In the genomic region with DNA sequence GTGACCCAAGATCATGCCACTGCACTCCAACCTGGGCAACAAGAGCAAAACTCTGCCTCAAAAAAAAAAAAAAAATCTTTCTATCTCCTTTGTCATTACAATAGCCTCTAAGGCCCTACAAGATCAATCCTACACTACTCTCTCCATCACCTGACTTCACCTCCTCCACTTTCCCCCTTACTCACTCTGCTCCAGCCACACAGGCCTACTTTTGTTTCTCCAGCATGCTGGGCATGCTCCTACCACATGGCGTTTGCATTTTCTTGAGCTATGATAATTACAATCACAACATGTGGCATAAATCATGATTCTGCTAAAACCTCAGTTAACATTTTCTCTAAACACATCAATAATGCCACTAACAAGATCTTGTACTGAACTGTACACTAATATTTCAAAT, we compare ENCODE assay signal across 22 cellular contexts. TPM values are rescaled to one million over a fixed set of nuclear protein-coding genes. Genes with fewer than 3 reads are reported as not detected.
DNase-seq lines count a peak whose midpoint lies in the region; TF ChIP-seq lines count a peak whose summit lies in the region.
"Had no signal": no experiment of that assay in that cellular context is flagged by ENCODE, and none has a peak within 500 bp of the region (broad histone marks: within the 10 kb centered on the region; RNA-seq: fewer than 3 reads in every experiment).

No MANE protein-coding gene starts in this region.

- H3K27me3 ChIP-seq in mammary epithelial cell (ENCODE audit: insufficient read depth, low read length), result no peaks in the 10 kb centered on the region
- H3K27me3 ChIP-seq in neural progenitor cell, result peaks cover 4% of the 10 kb centered on the region

- 91% methylated on average over 1 of the region's 1 CpG for WGBS in mammary epithelial cell (ENCODE audit: low coverage, missing lambda C conversion rate)

- no peak for TF ChIP-seq CTCF in mammary epithelial cell (conservative IDR thresholded peaks at IDR 0.05 in 1 of 2, IDR thresholded peaks at IDR 0.05 in 1 of 2; ENCODE audit: extremely low read depth in 1 of 2, insufficient read depth in 1 of 2, low read depth in 1 of 2, low read length in 2 of 2)
- no peak for TF ChIP-seq CTCF in MCF 10A (IDR thresholded peaks at IDR 0.05; ENCODE audit: unreplicated experiment)
- no peak for TF ChIP-seq CTCF in brain (conservative IDR thresholded peaks at IDR 0.05)
- no peak for TF ChIP-seq CTCF in nephron progenitor cell (IDR thresholded peaks at IDR 0.05)
- TF ChIP-seq CTCF in neural progenitor cell (IDR thresholded peaks at IDR 0.05), result no peak

- H3K9me3 ChIP-seq in mammary epithelial cell (replicated peaks; ENCODE audit: insufficient read depth, low read length), result no peaks in the 10 kb centered on the region
- no peaks in the 10 kb centered on the region for H3K9me3 ChIP-seq in SK-N-MC (ENCODE audit: low read depth, low read length)
- no peaks in the 10 kb centered on the region for H3K9me3 ChIP-seq in neural progenitor cell (ENCODE audit: low read depth)

- no TSS peak for BruUV-seq in mammary epithelial cell (replicated peaks; lab: Mats Ljungman, UMichigan)
- BruUV-seq in MCF 10A (replicated peaks; lab: Mats Ljungman, UMichigan), result no TSS peak

- H3K4me1 ChIP-seq in mammary epithelial cell (ENCODE audit: insufficient read depth, low read length) (peaks cover 6% of the 10 kb centered on the region), neural progenitor cell (no peaks in the 10 kb centered on the region)

- POLR2A ChIA-PET in MCF 10A (lab: Yijun Ruan, JAX), result interaction anchor here (0.6 to 1.1 kb wide), 4 partner anchors 23 to 175 kb away, joined by 3 read pairs; no protein-coding TSS in a partner anchor

- H3K9me3 Mint-ChIP-seq in MCF 10A (ENCODE audit: unreplicated experiment) (no peaks in the 10 kb centered on the region), brain (no peaks in the 10 kb centered on the region), nephron progenitor cell (no peaks in the 10 kb centered on the region), neural progenitor cell (no peaks in the 10 kb centered on the region)
- H3K9me3 Mint-ChIP-seq: CD8-positive, alpha-beta memory T cell had no signal

- H3K36me3 ChIP-seq in mammary epithelial cell (ENCODE audit: insufficient read depth, low read length) (no peaks in the 10 kb centered on the region), SK-N-MC (ENCODE audit: insufficient read depth, low read length) (no peaks in the 10 kb centered on the region), neural progenitor cell (no peaks in the 10 kb centered on the region)

- peaks cover 11% of the 10 kb centered on the region for H3K4me1 Mint-ChIP-seq in MCF 10A (ENCODE audit: insufficient read depth, unreplicated experiment)
- peaks cover 13% of the 10 kb centered on the region for H3K4me1 Mint-ChIP-seq in brain
- peaks cover 14% of the 10 kb centered on the region for H3K4me1 Mint-ChIP-seq in nephron progenitor cell
- no peaks in the 10 kb centered on the region for H3K4me1 Mint-ChIP-seq in neural progenitor cell

- H3K9ac ChIP-seq in mammary epithelial cell (ENCODE audit: insufficient read depth, low read length) (no peak overlapping the region), SK-N-MC (ENCODE audit: insufficient read length) (no peak overlapping the region), neural progenitor cell (no peak overlapping the region)

- H4K20me1 ChIP-seq in mammary epithelial cell (ENCODE audit: insufficient read depth, low read length) (no peaks in the 10 kb centered on the region), neural progenitor cell (ENCODE audit: low read depth) (no peaks in the 10 kb centered on the region)

- intact Hi-C loops in mammary epithelial cell (cut with micrococcal nuclease) (no loop called here), MCF 10A (cut with micrococcal nuclease) (no loop called here)

- no peaks in the 10 kb centered on the region for H3K36me3 Mint-ChIP-seq in MCF 10A (ENCODE audit: insufficient read depth, unreplicated experiment)
- peaks cover 19% of the 10 kb centered on the region for H3K36me3 Mint-ChIP-seq in brain
- H3K36me3 Mint-ChIP-seq in nephron progenitor cell (ENCODE audit: low read depth), result peaks cover 4% of the 10 kb centered on the region
- no peaks in the 10 kb centered on the region for H3K36me3 Mint-ChIP-seq in neural progenitor cell

- H3K79me2 ChIP-seq in mammary epithelial cell (ENCODE audit: insufficient read depth, low read length) (peaks cover 76% of the 10 kb centered on the region), neural progenitor cell (ENCODE audit: low read depth) (no peaks in the 10 kb centered on the region)

- H3K4me3 ChIP-seq in mammary epithelial cell (replicated peaks in 1 of 3; ENCODE audit: insufficient read depth in 1 of 3, low read depth in 2 of 3, low read length in 3 of 3) (no peak overlapping the region), SK-N-MC (no peak overlapping the region), neural progenitor cell (no peak overlapping the region)

- H3K4me3 Mint-ChIP-seq in MCF 10A (ENCODE audit: unreplicated experiment) (no peak overlapping the region), brain (peak overlapping the region in 2 of 5 experiments; percentile 7 to 55), nephron progenitor cell (no peak overlapping the region), neural progenitor cell (no peak overlapping the region)
- H3K4me3 Mint-ChIP-seq: CD8-positive, alpha-beta memory T cell had no signal

- H2AFZ ChIP-seq in mammary epithelial cell (ENCODE audit: low read depth, low read length), result no peak overlapping the region
- no peak overlapping the region for H2AFZ ChIP-seq in neural progenitor cell (replicated peaks)

- in situ Hi-C loops in mammary epithelial cell (cut with MboI; ENCODE audit: low sequenced_read_pairs in 2 of 2), result no loop called here

- H3K27me3 Mint-ChIP-seq in MCF 10A (ENCODE audit: insufficient read depth, unreplicated experiment) (no peaks in the 10 kb centered on the region), brain (peaks cover 8% of the 10 kb centered on the region), nephron progenitor cell (ENCODE audit: low read depth, poor library complexity) (peaks cover 19% of the 10 kb centered on the region), neural progenitor cell (ENCODE audit: insufficient read depth, low read depth) (peaks cover 6% of the 10 kb centered on the region)

- H3K27ac Mint-ChIP-seq in MCF 10A (ENCODE audit: low read depth, unreplicated experiment) (no peak overlapping the region), brain (peak overlapping the region in 3 of 5 experiments; percentile 15 to 87 (median 48)), nephron progenitor cell (peak overlapping the region; percentile 34), neural progenitor cell (no peak overlapping the region)

- CTCF ChIA-PET in mammary epithelial cell (lab: Charles Lee; ENCODE audit: low non-redundant PET), result interaction anchor here (0.7 kb wide), 1 partner anchor 78 kb away, joined by 6 read pairs; no protein-coding TSS in a partner anchor
- CTCF ChIA-PET in MCF 10A (lab: Yijun Ruan, JAX), result interaction anchor here (0.6 to 0.8 kb wide), 3 partner anchors 10 to 62 kb away, joined by 3 to 4 read pairs (median 3); no protein-coding TSS in a partner anchor

- no peak overlapping the region for H3K4me2 ChIP-seq in mammary epithelial cell (ENCODE audit: insufficient read depth, low read depth, low read length)
- H3K4me2 ChIP-seq in neural progenitor cell, result no peak overlapping the region

- dilution Hi-C loops in mammary epithelial cell (cut with HindIII; ENCODE audit: low sequenced_read_pairs), result no loop called here

- no peaks in the 10 kb centered on the region for H3F3A ChIP-seq in neural progenitor cell (ENCODE audit: low read depth)

- DNase-seq in mammary epithelial cell, result no peak
- no peak for DNase-seq in MCF 10A (ENCODE audit: unreplicated experiment)
- DNase-seq in SK-N-MC (ENCODE audit: low read depth, low spot score), result no peak
- no peak for DNase-seq in nephron progenitor cell
- no peak for DNase-seq in GM19240 (ENCODE audit: insufficient read length, low spot score)
- DNase-seq in neural progenitor cell (ENCODE audit: low spot score), result no peak
- DNase-seq in NCI-H446 treated with DMSO at 0.1 percent for 48 hours (lab: John Stamatoyannopoulos, UW), result no peak
- DNase-seq: Calu3; CD8-positive, alpha-beta memory T cell; DMS53; GDM1; KBM-7; NCI-H1092 treated with DMSO at 0.1 percent for 48 hours; NCI-H1436 treated with DMSO at 0.1 percent for 48 hours; NCI-H2029; NCI-H2227 treated with DMSO at 0.1 percent for 48 hours; NCI-H510A treated with DMSO at 0.1 percent for 48 hours; NCI-H748 treated with DMSO at 0.1 percent for 48 hours; SHP77 treated with DMSO at 0.1 percent for 48 hours had no signal

- peak overlapping the region; percentile 12 for H3K27ac ChIP-seq in mammary epithelial cell (ENCODE audit: insufficient read depth, low read depth, low read length)
- H3K27ac ChIP-seq in SK-N-MC, result peak overlapping the region; percentile 77
- no peak overlapping the region for H3K27ac ChIP-seq in neural progenitor cell
- H3K27ac ChIP-seq: C4-2B, RWPE1 had no signal

RNA-seq across cellular contexts. Expression of a gene that starts 7.8 kb away (rescaled TPM):
- total RNA-seq in mammary epithelial cell (10 to 100 TPM in 1 of 2 donors, 1 to 10 TPM in 1; 6.8 to 22.8 TPM), MCF 10A (2022) (16.2 and 17.5 TPM in 2 replicates), neural progenitor cell (ENCODE audit: low replicate concordance) (2.4 and 2.5 TPM in 2 replicates)
- polyA plus RNA-seq in mammary epithelial cell (6.2 TPM), brain (ENCODE audit: insufficient read depth, low read depth, low replicate concordance) (22.2 TPM)
- polyA minus RNA-seq in mammary epithelial cell, result 45.8 TPM

Comparison
In these comparisons a context has a peak if more than half of its experiments do, and no peak if none do; other contexts are left out.
1. H3K27ac Mint-ChIP-seq: peak in brain (3 of 5) and nephron progenitor cell (single experiment); none in MCF 10A (single experiment) and neural progenitor cell (single experiment).